ENCODE assay signal across 9 cellular contexts in genomic region chr3:38960953-38961622, GRCh38.
A peak's percentile ranks its signal among the peaks of the same experiment; 100 is the strongest.
DNase-seq lines count a peak whose midpoint lies in the region; ATAC-seq, FAIRE-seq and TF ChIP-seq lines count a peak whose summit lies in the region.
"Had no signal": no experiment of that assay in that cellular context is flagged by ENCODE, and none has a peak within 500 bp of the region (broad histone marks: within the 10 kb centered on the region; RNA-seq: fewer than 3 reads in every experiment).

No MANE protein-coding gene starts in this region.

- H3K27ac ChIP-seq in GM12878 (ENCODE audit: control insufficient read depth, insufficient read depth) (no peak overlapping the region), thoracic aorta (no peak overlapping the region)
- H3K27ac ChIP-seq: BLaER1 had no signal

- H3K4me3 ChIP-seq in GM12878 (no peak overlapping the region), thoracic aorta (no peak overlapping the region)
- H3K4me3 ChIP-seq: BLaER1 had no signal

- FAIRE-seq in GM12878 (lab: Jason Lieb, UNC): peak; percentile 31

- no peaks in the 10 kb centered on the region for H4K20me1 ChIP-seq in GM12878 (ENCODE audit: control insufficient read depth, insufficient read depth)
- H4K20me1 ChIP-seq: BLaER1 had no signal

- TF ChIP-seq EP300 in GM12878 (IDR thresholded peaks at IDR 0.05; ENCODE audit: borderline replicate concordance in 1 of 2, control insufficient read depth in 1 of 2, low read depth in 2 of 2, low read length in 2 of 2): no peak

- TF ChIP-seq POLR2A in GM12878 (IDR thresholded peaks at IDR 0.05; ENCODE audit: low read depth, low read length): no peak

- H3K79me2 ChIP-seq in GM12878 (ENCODE audit: control insufficient read depth, insufficient read depth, low read length): no peaks in the 10 kb centered on the region

- intact Hi-C loops in GM12878 (cut with micrococcal nuclease; ENCODE audit: unreplicated experiment): no loop called here

- RAD21 ChIA-PET in GM12878 (lab: Charles Lee; ENCODE audit: unreplicated experiment): no interaction called here

- SMC1A ChIA-PET in GM12878 (lab: Charles Lee; ENCODE audit: uncharacterized antibody, unreplicated experiment): interaction anchor here (0.8 kb wide), 1 partner anchor 39 kb away, joined by 3 read pairs; no protein-coding TSS in a partner anchor

- no peaks in the 10 kb centered on the region for H3K9me3 ChIP-seq in GM12878 (replicated peaks; ENCODE audit: control insufficient read depth, insufficient read depth, low read length)
- no peaks in the 10 kb centered on the region for H3K9me3 ChIP-seq in thoracic aorta
- H3K9me3 ChIP-seq: BLaER1 had no signal

- TF ChIP-seq RAD21 in GM12878 (IDR thresholded peaks at IDR 0.05; ENCODE audit: insufficient read depth, low read depth, low read length): no peak

- in situ Hi-C loops in GM12878 (cut with MboI): no loop called here

- H3K27me3 ChIP-seq in GM12878 (replicated peaks in 1 of 2; ENCODE audit: control insufficient read depth in 2 of 2, insufficient read depth in 2 of 2, low read length in 1 of 2): peaks cover 0 to 2% of the 10 kb centered on the region in 2 experiments; a peak in 2 of 4 replicates
- no peaks in the 10 kb centered on the region for H3K27me3 ChIP-seq in thoracic aorta (replicated peaks; ENCODE audit: insufficient read depth)
- H3K27me3 ChIP-seq: BLaER1 had no signal

- H3K4me1 ChIP-seq in GM12878 (ENCODE audit: control insufficient read depth, insufficient read depth, low read length) (no peaks in the 10 kb centered on the region), thoracic aorta (ENCODE audit: control insufficient read depth in 1 of 2, low read depth in 2 of 2) (no peaks in the 10 kb centered on the region)

- no peaks in the 10 kb centered on the region for H3K36me3 ChIP-seq in GM12878 (ENCODE audit: control insufficient read depth in 2 of 2, insufficient read depth in 2 of 2, low read length in 1 of 2)
- no peaks in the 10 kb centered on the region for H3K36me3 ChIP-seq in thoracic aorta
- H3K36me3 ChIP-seq: BLaER1 had no signal

- no peak overlapping the region for H3K4me2 ChIP-seq in GM12878 (ENCODE audit: control insufficient read depth, insufficient read depth)
- H3K4me2 ChIP-seq: BLaER1 had no signal

- 2% methylated on average over 5 of the region's 5 CpGs for WGBS in GM12878 (ENCODE audit: insufficient coverage, insufficient replicate concordance, low lambda C conversion rate, missing lambda C conversion rate)

- no peak overlapping the region for H3K9ac ChIP-seq in GM12878 (ENCODE audit: control insufficient read depth, insufficient read depth, low read length)
- H3K9ac ChIP-seq: BLaER1 had no signal

- no peak overlapping the region for H2AFZ ChIP-seq in GM12878 (ENCODE audit: control insufficient read depth, low read depth, low read length)

- CTCF ChIA-PET in GM12878 (lab: Yijun Ruan, JAX): interaction anchor here (0.5 to 2.9 kb wide), 7 partner anchors 9 to 305 kb away, joined by 3 to 20 read pairs (median 4); no protein-coding TSS in a partner anchor

- no TSS peak for BruUV-seq in GM12878 (replicated peaks; lab: Mats Ljungman, UMichigan)

- ATAC-seq in HG03139 (IDR thresholded peaks at IDR 0.05; ENCODE audit: unreplicated experiment): peak; percentile 77
- ATAC-seq in GM12878: peak; percentile 87
- ATAC-seq in thoracic aorta (ENCODE audit: insufficient number of reproducible peaks, low FRiP score, low read depth): no peak
- no peak for ATAC-seq in HG03520 (IDR thresholded peaks at IDR 0.05; ENCODE audit: unreplicated experiment)

- peak; percentile 54 for DNase-seq in DMS 273 (lab: John Stamatoyannopoulos, UW; ENCODE audit: unreplicated experiment)
- no peak for DNase-seq in DMS 273 treated with DMSO at 0.1 percent for 48 hours (lab: John Stamatoyannopoulos, UW)
- peak; percentile 10 for DNase-seq in NOMO-1 treated with dmso at 0.1 percent for 144 hours (lab: John Stamatoyannopoulos, UW; ENCODE audit: unreplicated experiment)
- DNase-seq in GM12878 (ENCODE audit: low read depth, low spot score): peak; percentile 8
- DNase-seq in iPS-NIHi7 (ENCODE audit: extremely low spot score): peak; percentile 82
- no peak for DNase-seq in thoracic aorta (ENCODE audit: low spot score)

- POLR2A ChIA-PET in GM12878 (lab: Charles Lee): no interaction called here

- peak; percentile 45 to 68 (median 53) for TF ChIP-seq CTCF in GM12878 (IDR thresholded peaks at IDR 0.05 in 2 of 3, conservative IDR thresholded peaks at IDR 0.05 in 1 of 3; ENCODE audit: control insufficient read depth in 2 of 3, extremely low read depth in 1 of 3, insufficient read depth in 1 of 3, low read depth in 3 of 3, low read length in 3 of 3)
- TF ChIP-seq CTCF in thoracic aorta (IDR thresholded peaks at IDR 0.05): peak; percentile 35

TF ChIP-seq in GM12878, 131 proteins besides CTCF, POLR2A, EP300 and RAD21 (continues in another document):
- TF ChIP-seq BHLHE40 (IDR thresholded peaks at IDR 0.05; ENCODE audit: borderline replicate concordance in 1 of 2, low read depth in 2 of 2, low read length in 1 of 2) (no peak), EED (IDR thresholded peaks at IDR 0.05; ENCODE audit: low read depth) (no peak), IRF4 (IDR thresholded peaks at IDR 0.05; ENCODE audit: low read depth, low read length) (no peak), SKIL (IDR thresholded peaks at IDR 0.05; ENCODE audit: low read depth, poor library complexity, severe bottlenecking) (no peak), E2F4 (IDR thresholded peaks at IDR 0.05; ENCODE audit: low read depth, low read length) (no peak), STAT3 (IDR thresholded peaks at IDR 0.05; ENCODE audit: low read depth, low read length) (no peak), CBX3 (IDR thresholded peaks at IDR 0.05; ENCODE audit: borderline replicate concordance, low read depth) (no peak), CUX1 (IDR thresholded peaks at IDR 0.05; ENCODE audit: insufficient replicate concordance, low read depth, low read length) (no peak), ZSCAN29 (IDR thresholded peaks at IDR 0.05) (no peak)

Comparison
In these comparisons a context has a peak if more than half of its experiments do, and no peak if none do; other contexts are left out.
1. DNase-seq: peak in DMS 273 (single experiment), NOMO-1 treated with dmso at 0.1 percent for 144 hours (single experiment), GM12878 (single experiment) and iPS-NIHi7 (single experiment); none in DMS 273 treated with DMSO at 0.1 percent for 48 hours (single experiment) and thoracic aorta (single experiment).
2. ATAC-seq: peak in HG03139 (single experiment) and GM12878 (single experiment); none in thoracic aorta (single experiment) and HG03520 (single experiment).